8 cellular contexts compared by ENCODE assay signal in genomic region chr3:138114988-138115971, GRCh38. TPM values are rescaled to one million over a fixed set of nuclear protein-coding genes. Genes with fewer than 3 reads are reported as not detected.
DNase-seq lines count a peak whose midpoint lies in the region; ATAC-seq lines count a peak whose summit lies in the region.

Gene DZIP1L (minus strand): TSS chr3:138115608. CDS start chr3:138103971, 11,637 bp downstream.

- 0 out of 2 replicates have a peak, but pooled peaks cover 3% of the 10 kb centered on the region for H3K27me3 ChIP-seq in iPS-20b (ENCODE audit: insufficient read depth, low read length)

- H3K4me1 ChIP-seq in iPS-20b (ENCODE audit: insufficient read depth, low read length) = peaks cover 23% of the 10 kb centered on the region; the same call in 1 of the 2 replicates

- no peaks in the 10 kb centered on the region for H3K9me3 ChIP-seq in iPS-20b (ENCODE audit: insufficient read depth, low read depth, low read length)

- ATAC-seq in GM21723 (IDR thresholded peaks at IDR 0.05; ENCODE audit: unreplicated experiment) = peak; percentile 85
- no peak for ATAC-seq in GM18870 (IDR thresholded peaks at IDR 0.05; ENCODE audit: unreplicated experiment)

- peaks cover 11% of the 10 kb centered on the region; the same call in 1 of the 2 replicates for H3K36me3 ChIP-seq in iPS-20b (ENCODE audit: insufficient read depth, low read depth, low read length)

- peak within 1 kb of the TSS; percentile 69 for H3K27ac ChIP-seq in iPS-20b (ENCODE audit: low read length)

- peak; percentile 79 for DNase-seq in ELR (ENCODE audit: low read depth)
- peak; percentile 22 for DNase-seq in KG1 (lab: John Stamatoyannopoulos, UW)
- peak; percentile 73 for DNase-seq in SK-MEL-5 (ENCODE audit: low read depth, low spot score)
- DNase-seq in T47D (ENCODE audit: low read depth in 1 of 2, low spot score in 1 of 2) = peak; percentile 56 to 62
- no peak for DNase-seq in skeletal muscle cell (ENCODE audit: low read depth)

- in situ Hi-C loops in SK-MEL-5 (cut with HindIII; ENCODE audit: low pct_unique_long_range_greater_than_20kb, low sequenced_read_pairs) (no loop called here), T47D (cut with HindIII; ENCODE audit: low pct_unique_long_range_greater_than_20kb, low sequenced_read_pairs) (no loop called here)

- H3K4me3 ChIP-seq in iPS-20b (ENCODE audit: low read length) (peak within 1 kb of the TSS; percentile 93), skeletal muscle cell (ENCODE audit: low read depth, low read length) (peak within 1 kb of the TSS; percentile 81)

- peak within 1 kb of the TSS; percentile 82 for H3K9ac ChIP-seq in iPS-20b (ENCODE audit: low read depth, low read length)

RNA-seq across cellular contexts. Expression of gene DZIP1L, which starts in this region (rescaled TPM):
- 24.3 and 27.4 TPM in 2 replicates for total RNA-seq in SK-MEL-5 (2014; rRNA removed; shearing (Covaris generic))
- polyA plus RNA-seq in SK-MEL-5 (2015; cell fraction: cytosol; rRNA removed) = 23.1 and 25.2 TPM in 2 replicates
- 142 and 188 TPM in 2 replicates for polyA plus RNA-seq in SK-MEL-5 (2015; cell fraction: nucleus; rRNA removed)
